Comparison of ENCODE assay signal across 16 cellular contexts in the genomic region with DNA sequence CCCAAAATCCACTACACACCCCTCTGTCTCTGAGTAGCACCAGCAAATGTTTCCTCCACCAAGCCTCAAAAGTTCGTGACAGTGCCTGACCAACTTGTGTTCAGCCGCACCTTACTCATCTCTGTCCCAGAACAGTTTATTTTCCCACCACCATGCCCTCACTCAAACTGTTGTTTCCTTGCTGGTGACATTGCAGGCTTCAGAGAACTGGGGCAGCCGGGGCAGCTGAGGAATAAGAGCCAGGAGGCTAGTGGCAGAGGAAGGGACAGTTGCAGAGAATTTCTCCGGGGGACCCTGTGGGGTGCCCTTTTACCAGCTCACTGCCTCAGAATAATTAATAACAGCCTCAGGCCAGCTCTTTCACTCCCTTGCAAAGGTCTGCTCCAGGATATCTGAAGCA. TPM values are rescaled to one million over a fixed set of nuclear protein-coding genes. Genes with fewer than 3 reads are reported as not detected.
DNase-seq lines count a peak whose midpoint lies in the region; ATAC-seq, FAIRE-seq and TF ChIP-seq lines count a peak whose summit lies in the region.
"Had no signal": no experiment of that assay in that cellular context is flagged by ENCODE, and none has a peak within 500 bp of the region (broad histone marks: within the 10 kb centered on the region; RNA-seq: fewer than 3 reads in every experiment).

No MANE protein-coding gene starts in this region.

- no peaks in the 10 kb centered on the region for H4K20me1 ChIP-seq in hepatocyte (ENCODE audit: insufficient read depth, poor library complexity, severe bottlenecking)

- H3K79me2 ChIP-seq in hepatocyte = peaks cover 9% of the 10 kb centered on the region

- H3K9me3 ChIP-seq in left ventricle myocardium inferior (replicated peaks) = no peaks in the 10 kb centered on the region
- H3K9me3 ChIP-seq in hepatocyte (ENCODE audit: low read depth) = no peaks in the 10 kb centered on the region
- H3K9me3 ChIP-seq in vagina = no peaks in the 10 kb centered on the region

- no peaks in the 10 kb centered on the region for H3K9me3 Mint-ChIP-seq in neural crest cell
- H3K9me3 Mint-ChIP-seq in activated CD4-positive, alpha-beta T cell treated with anti-CD3 and anti-CD28 coated beads, Interleukin-2, amount 10 ng/mL, durations not matched to agents 7 days and 5 days = no peaks in the 10 kb centered on the region
- H3K9me3 Mint-ChIP-seq: brain had no signal

- peak overlapping the region; percentile 91 for H2AFZ ChIP-seq in hepatocyte
- H2AFZ ChIP-seq: PC-9 had no signal

- H3K36me3 ChIP-seq in left ventricle myocardium inferior (no peaks in the 10 kb centered on the region), hepatocyte (replicated peaks; ENCODE audit: insufficient read depth, low read depth) (no peaks in the 10 kb centered on the region), vagina (no peaks in the 10 kb centered on the region)

- no peak for TF ChIP-seq CTCF in left ventricle myocardium inferior (IDR thresholded peaks at IDR 0.05; ENCODE audit: borderline replicate concordance)
- TF ChIP-seq CTCF in hepatocyte (IDR thresholded peaks at IDR 0.05; ENCODE audit: poor library complexity) = no peak
- TF ChIP-seq CTCF in neural crest cell (conservative IDR thresholded peaks at IDR 0.05) = no peak
- no peak for TF ChIP-seq CTCF in vagina (IDR thresholded peaks at IDR 0.05)

- 73% methylated on average over 4 of the region's 4 CpGs for WGBS in hepatocyte (ENCODE audit: low lambda C conversion rate, missing lambda C conversion rate)

- no peak for FAIRE-seq in GM12891 (lab: Jason Lieb, UNC)

- H3K4me3 Mint-ChIP-seq in neural crest cell = peak overlapping the region; percentile 73
- H3K4me3 Mint-ChIP-seq in activated CD4-positive, alpha-beta T cell treated with anti-CD3 and anti-CD28 coated beads, Interleukin-2, amount 10 ng/mL, durations not matched to agents 7 days and 5 days = no peak overlapping the region

- no peaks in the 10 kb centered on the region for H3K36me3 Mint-ChIP-seq in neural crest cell (ENCODE audit: low read depth)
- H3K36me3 Mint-ChIP-seq in activated CD4-positive, alpha-beta T cell treated with anti-CD3 and anti-CD28 coated beads, Interleukin-2, amount 10 ng/mL, durations not matched to agents 7 days and 5 days (ENCODE audit: low read depth) = no peaks in the 10 kb centered on the region
- H3K36me3 Mint-ChIP-seq: brain had no signal

- CTCF ChIA-PET in activated CD4-positive, alpha-beta T cell treated with anti-CD3 and anti-CD28 coated beads, Interleukin-2, amount 10 ng/mL, durations not matched to agents 7 days and 5 days (lab: Charles Lee) = no interaction called here

- DNase-seq in left ventricle myocardium inferior = no peak
- no peak for DNase-seq in left ventricle myocardium superior
- DNase-seq in hepatocyte (ENCODE audit: low spot score) = no peak
- no peak for DNase-seq in neural crest cell (ENCODE audit: low read depth, low spot score)
- peak in 1 of 2 donors; percentile 67 for DNase-seq in vagina (ENCODE audit: extremely low spot score in 2 of 2)
- no peak for DNase-seq in GM12891 (ENCODE audit: insufficient read length, low spot score)
- DNase-seq in activated CD4-positive, alpha-beta T cell treated with anti-CD3 and anti-CD28 coated beads, Interleukin-2, amount 10 ng/mL, durations not matched to agents 7 days and 5 days = no peak
- DNase-seq: activated naive CD4-positive, alpha-beta T cell; effector memory CD4-positive, alpha-beta T cell; GF-D8; NCI-H2029; NCI-H510A treated with DMSO at 0.1 percent for 48 hours; PC-9 had no signal

- H3K4me3 ChIP-seq in left ventricle myocardium inferior = peak overlapping the region; percentile 70
- H3K4me3 ChIP-seq in hepatocyte = no peak overlapping the region
- peak overlapping the region in 1 of 2 donors; percentile 79 for H3K4me3 ChIP-seq in vagina
- H3K4me3 ChIP-seq: PC-9 had no signal

- no peaks in the 10 kb centered on the region for H3K9me2 ChIP-seq in hepatocyte (replicated peaks; ENCODE audit: insufficient read depth)

- H3K4me2 ChIP-seq in hepatocyte = peak overlapping the region; percentile 95
- H3K4me2 ChIP-seq: PC-9 had no signal

- H3K27me3 ChIP-seq in left ventricle myocardium inferior (ENCODE audit: low read depth) (peaks cover 12% of the 10 kb centered on the region), hepatocyte (no peaks in the 10 kb centered on the region), vagina (no peaks in the 10 kb centered on the region)

- POLR2A ChIA-PET in activated CD4-positive, alpha-beta T cell treated with anti-CD3 and anti-CD28 coated beads, Interleukin-2, amount 10 ng/mL, durations not matched to agents 7 days and 5 days (lab: Charles Lee) = no interaction called here

- TF ChIP-seq POLR2A in vagina (IDR thresholded peaks at IDR 0.05) (no peak), GM12891 (IDR thresholded peaks at IDR 0.05; ENCODE audit: low read depth, low read length) (no peak)

- H3K27me3 Mint-ChIP-seq in neural crest cell (ENCODE audit: low read depth) = peaks cover 17% of the 10 kb centered on the region
- H3K27me3 Mint-ChIP-seq in activated CD4-positive, alpha-beta T cell treated with anti-CD3 and anti-CD28 coated beads, Interleukin-2, amount 10 ng/mL, durations not matched to agents 7 days and 5 days = peaks cover 45% of the 10 kb centered on the region

- ATAC-seq in left ventricle myocardium superior = no peak
- no peak for ATAC-seq in HG03439 (IDR thresholded peaks at IDR 0.05; ENCODE audit: unreplicated experiment)

- intact Hi-C loops in left ventricle myocardium inferior (cut with micrococcal nuclease) = no loop called here
- intact Hi-C loops in left ventricle myocardium superior (cut with micrococcal nuclease) = no loop called here
- intact Hi-C loops in vagina (cut with DNase I) = no loop called here

- peaks cover 10% of the 10 kb centered on the region for H3K4me1 Mint-ChIP-seq in neural crest cell
- peaks cover 13% of the 10 kb centered on the region for H3K4me1 Mint-ChIP-seq in activated CD4-positive, alpha-beta T cell treated with anti-CD3 and anti-CD28 coated beads, Interleukin-2, amount 10 ng/mL, durations not matched to agents 7 days and 5 days

- peak overlapping the region; percentile 60 for H3K27ac ChIP-seq in left ventricle myocardium inferior (replicated peaks)
- H3K27ac ChIP-seq in hepatocyte = peak overlapping the region; percentile 67
- peak overlapping the region; percentile 83 for H3K27ac ChIP-seq in vagina
- H3K27ac ChIP-seq: PC-9 had no signal

- H3K4me1 ChIP-seq in left ventricle myocardium inferior (peaks cover 24% of the 10 kb centered on the region), hepatocyte (ENCODE audit: insufficient read depth) (peaks cover 21% of the 10 kb centered on the region), vagina (peaks cover 39% of the 10 kb centered on the region)

- peak overlapping the region; percentile 70 for H3K27ac Mint-ChIP-seq in neural crest cell (ENCODE audit: unreplicated experiment)
- no peak overlapping the region for H3K27ac Mint-ChIP-seq in activated CD4-positive, alpha-beta T cell treated with anti-CD3 and anti-CD28 coated beads, Interleukin-2, amount 10 ng/mL, durations not matched to agents 7 days and 5 days

TF ChIP-seq in GM12891, 5 proteins besides CTCF, POLR2A, EP300 and RAD21:
- no peak for TF ChIP-seq POU2F2 (IDR thresholded peaks at IDR 0.05; ENCODE audit: low read depth, low read length)
- TF ChIP-seq POLR2AphosphoS5 (IDR thresholded peaks at IDR 0.05; ENCODE audit: low read depth, low read length) = no peak
- no peak for TF ChIP-seq PAX5 (IDR thresholded peaks at IDR 0.05; ENCODE audit: insufficient read depth, low read length, severe bottlenecking)
- TF ChIP-seq TAF1 (IDR thresholded peaks at IDR 0.05; ENCODE audit: low read depth, low read length) = no peak
- TF ChIP-seq SPI1 (IDR thresholded peaks at IDR 0.05; ENCODE audit: low read depth, low read length) = no peak

RNA-seq across cellular contexts. Expression of gene KCNE3, which starts 0.7 kb away (rescaled TPM):
- total RNA-seq in left ventricle myocardium inferior = 4.3 TPM
- 2.3 TPM for total RNA-seq in left ventricle myocardium superior
- total RNA-seq in hepatocyte = 17.1 and 18.6 TPM in 2 replicates
- 8.7 and 9.6 TPM in 2 replicates for polyA plus RNA-seq in hepatocyte
- total RNA-seq in neural crest cell = 2.2 and 2.6 TPM in 2 replicates
- total RNA-seq in vagina = 5.2 TPM
- polyA plus RNA-seq in GM12891 (2012; ENCODE audit: low read depth, missing spikeins) = not detected
- total RNA-seq in activated CD4-positive, alpha-beta T cell treated with anti-CD3 and anti-CD28 coated beads, Interleukin-2, amount 10 ng/mL, durations not matched to agents 7 days and 5 days = not detected
- total RNA-seq: activated CD8-positive, alpha-beta memory T cell treated with anti-CD3 and anti-CD28 coated beads for 36 hours had no signal

RNA-seq across cellular contexts. Expression of gene LIPT2, which starts 25.5 kb away (rescaled TPM):
- total RNA-seq in left ventricle myocardium inferior = 0.96 TPM
- total RNA-seq in left ventricle myocardium superior = 1.7 TPM
- 9.8 and 14.3 TPM in 2 replicates for total RNA-seq in hepatocyte
- polyA plus RNA-seq in hepatocyte = 9.2 and 12.4 TPM in 2 replicates
- 8.6 and 9.6 TPM in 2 replicates for total RNA-seq in neural crest cell
- total RNA-seq in vagina = 3.9 TPM
- polyA plus RNA-seq in GM12891 (2012; ENCODE audit: low read depth, missing spikeins) = 2.2 TPM
- 1 to 10 TPM; 3.0 to 3.1 TPM for total RNA-seq in activated CD4-positive, alpha-beta T cell treated with anti-CD3 and anti-CD28 coated beads, Interleukin-2, amount 10 ng/mL, durations not matched to agents 7 days and 5 days
